8 cellular contexts compared by ENCODE assay signal in genomic region chr12:120528861-120529525, GRCh38. TPM values are rescaled to one million over a fixed set of nuclear protein-coding genes. Genes with fewer than 3 reads are reported as not detected.
A peak's percentile ranks its signal among the peaks of the same experiment; 100 is the strongest.
DNase-seq lines count a peak whose midpoint lies in the region; TF ChIP-seq lines count a peak whose summit lies in the region.

TSS of gene COQ5 (minus strand) at chr12:120529158. CDS start at chr12:120529141, 17 bp downstream.

- peak within 1 kb of the TSS; percentile 83 for H3K4me3 ChIP-seq in MM.1S (ENCODE audit: low read length)

- H3K79me2 ChIP-seq in H9 (ENCODE audit: insufficient read depth, low read length) (no peaks in the 10 kb centered on the region), MM.1S (ENCODE audit: low read length) (no peaks in the 10 kb centered on the region)

- H3K27me3 ChIP-seq in H9 (ENCODE audit: insufficient read depth, low read length) (no peaks in the 10 kb centered on the region), MM.1S (replicated peaks; ENCODE audit: insufficient read depth, low read length) (no peaks in the 10 kb centered on the region)

- no peaks in the 10 kb centered on the region for H3K9me3 Mint-ChIP-seq in H9

- H2AK5ac ChIP-seq in H9 (ENCODE audit: insufficient read length, low read length), result no peak within 1 kb of the TSS

- peaks cover 11% of the 10 kb centered on the region in 2 experiments for H3K4me1 Mint-ChIP-seq in H9

- no peak within 1 kb of the TSS for H4K8ac ChIP-seq in H9 (replicated peaks; ENCODE audit: insufficient read length, low read depth, low read length)

- H3K27ac Mint-ChIP-seq in H9, result peak within 1 kb of the TSS; percentile 99 to 100 (median 100)

- H3K56ac ChIP-seq in H9 (ENCODE audit: insufficient read length, low read depth, low read length), result no peak within 1 kb of the TSS

- no peak within 1 kb of the TSS for H4K91ac ChIP-seq in H9 (ENCODE audit: insufficient read length, low read depth, low read length)

- H4K20me1 ChIP-seq in H9 (ENCODE audit: control insufficient read depth, insufficient read depth, insufficient read length) (no peaks in the 10 kb centered on the region), MM.1S (ENCODE audit: insufficient read depth, low read length) (no peaks in the 10 kb centered on the region)

- H3K9me2 ChIP-seq in MM.1S (replicated peaks; ENCODE audit: insufficient read depth, low read length), result no peaks in the 10 kb centered on the region

- H3K27ac ChIP-seq in H9 (ENCODE audit: insufficient read length, low read depth, low read length) (peak within 1 kb of the TSS; percentile 22), MM.1S (ENCODE audit: low read length) (peak within 1 kb of the TSS; percentile 84)

- H3K9ac ChIP-seq in H9 (ENCODE audit: extremely low read depth, insufficient read length, low read length) (peak within 1 kb of the TSS; percentile 92), MM.1S (ENCODE audit: low read length) (peak within 1 kb of the TSS; percentile 85)

- H3K4me1 ChIP-seq in H9 (ENCODE audit: insufficient read depth, low read length), result no peaks in the 10 kb centered on the region
- no peaks in the 10 kb centered on the region for H3K4me1 ChIP-seq in MM.1S (ENCODE audit: low read length)

- no CpG with 5 or more reads among the region's 38 CpGs for WGBS in H9 (ENCODE audit: extremely low coverage, insufficient read length, low lambda C conversion rate)

- DNase-seq in ELR (ENCODE audit: low read depth), result peak; percentile 91
- peak; percentile 93 for DNase-seq in H9
- peak; percentile 73 for DNase-seq in MM.1S
- DNase-seq in SK-N-DZ (ENCODE audit: low spot score), result peak; percentile 91
- DNase-seq in activated naive CD4-positive, alpha-beta T cell treated with anti-CD3 and anti-CD28 coated beads, Interleukin-2, amount 50 U/mL, for 16 hours, result peak; percentile 86
- DNase-seq in germinal center (ENCODE audit: low spot score), result peak; percentile 79
- peak in 55 of 56 donors; percentile 46 to 96 (median 86) for DNase-seq in nucleus accumbens (lab: John Stamatoyannopoulos, UW)
- DNase-seq in superior temporal gyrus (ENCODE audit: extremely low spot score), result peak; percentile 96

- H3K79me1 ChIP-seq in H9 (ENCODE audit: insufficient read depth, low read depth, low read length, poor library complexity, severe bottlenecking), result no peaks in the 10 kb centered on the region

- H3K14ac ChIP-seq in H9 (ENCODE audit: insufficient read depth, low read length), result peak within 1 kb of the TSS; percentile 96

- no peak within 1 kb of the TSS for H2BK15ac ChIP-seq in H9 (ENCODE audit: low read depth, low read length)

- no peak within 1 kb of the TSS for H2BK12ac ChIP-seq in H9 (ENCODE audit: insufficient read length, low read depth, low read length)

- H3K4me2 ChIP-seq in H9 (ENCODE audit: insufficient read depth, insufficient read length, low read length) (peak within 1 kb of the TSS; percentile 91), MM.1S (ENCODE audit: low read depth, low read length) (peak within 1 kb of the TSS; percentile 72)

- peaks cover 23% of the 10 kb centered on the region for H3F3A ChIP-seq in MM.1S (ENCODE audit: insufficient read depth, low read length)

- no peaks in the 10 kb centered on the region for H3K36me3 ChIP-seq in MM.1S (replicated peaks; ENCODE audit: insufficient read depth, low read length)

- peak within 1 kb of the TSS; percentile 96 for H3K18ac ChIP-seq in H9 (ENCODE audit: insufficient read length, low read depth, low read length)

- TF ChIP-seq CTCF in H9 (conservative IDR thresholded peaks at IDR 0.05) (no peak), MM.1S (IDR thresholded peaks at IDR 0.05; ENCODE audit: low read length) (no peak)

- H2AFZ ChIP-seq in H9 (ENCODE audit: low read length) (peak within 1 kb of the TSS; percentile 74), MM.1S (ENCODE audit: low read length) (peak within 1 kb of the TSS; percentile 66)

- H4K5ac ChIP-seq in H9 (ENCODE audit: insufficient read length, low read depth, low read length), result peak within 1 kb of the TSS; percentile 18

- H3K4me3 Mint-ChIP-seq in H9, result peak within 1 kb of the TSS; percentile 99 to 100

- H2BK120ac ChIP-seq in H9 (ENCODE audit: low read depth, low read length, poor library complexity, severe bottlenecking), result peak within 1 kb of the TSS; percentile 54

- peaks cover 0 to 8% (median 5%) of the 10 kb centered on the region in 3 experiments; a peak in 5 of 7 replicates for H3K36me3 Mint-ChIP-seq in H9 (ENCODE audit: insufficient read depth in 1 of 3, low read depth in 3 of 3)

- peak within 1 kb of the TSS; percentile 42 for H2BK5ac ChIP-seq in H9 (ENCODE audit: insufficient read length, low read length)

- H3K23ac ChIP-seq in H9 (ENCODE audit: insufficient read length, low read depth, low read length), result no peak within 1 kb of the TSS

- H3K27me3 Mint-ChIP-seq in H9 (ENCODE audit: low read depth), result no peaks in the 10 kb centered on the region

- H3K9me3 ChIP-seq in H9 (ENCODE audit: control insufficient read depth, low read depth, low read length) (no peaks in the 10 kb centered on the region), MM.1S (replicated peaks; ENCODE audit: insufficient read depth, low read length) (no peaks in the 10 kb centered on the region)

- no peak within 1 kb of the TSS; the same call in 1 of the 2 replicates for H3K4ac ChIP-seq in H9 (ENCODE audit: low read depth, low read length)

- peak within 1 kb of the TSS; percentile 20 for H3T11ph ChIP-seq in H9 (ENCODE audit: low read length)

- no peak within 1 kb of the TSS for H2BK20ac ChIP-seq in H9 (ENCODE audit: low read depth, low read length, poor library complexity, severe bottlenecking)

- peaks cover 7% of the 10 kb centered on the region for H3K23me2 ChIP-seq in H9 (ENCODE audit: insufficient read length, low read depth, low read length, poor library complexity, severe bottlenecking)

RNA-seq across cellular contexts. Expression of gene COQ5, which starts in this region (rescaled TPM):
- 31.3 and 34.8 TPM in 2 replicates for total RNA-seq in H9 (2021)
- 81.5 and 98.4 TPM in 2 replicates for polyA plus RNA-seq in SK-N-DZ (2014; cell fraction: cytosol; rRNA removed)
- polyA plus RNA-seq in SK-N-DZ (2014; cell fraction: nucleus; rRNA removed), result 60.3 and 76.9 TPM in 2 replicates

Comparison
In these comparisons a context has a peak if more than half of its experiments do, and no peak if none do; other contexts are left out.
1. Peak in every context shown above with its lines: DNase-seq, H3K4me3 ChIP-seq and H3K27ac ChIP-seq.